ENCODE assay signal across 1 cellular context in genomic region chr6:10531942-10532341, GRCh38.
TF ChIP-seq lines count a peak whose summit lies in the region.

No MANE protein-coding gene starts in this region.

TF ChIP-seq in H1, 55 proteins besides CTCF, POLR2A, EP300 and RAD21:
- TF ChIP-seq SP4 (IDR thresholded peaks at IDR 0.05; ENCODE audit: low read length) (no peak), SP1 (IDR thresholded peaks at IDR 0.05; ENCODE audit: low read depth, low read length) (no peak), FOSL1 (IDR thresholded peaks at IDR 0.05; ENCODE audit: insufficient read depth, low read depth, low read length) (no peak), JUND (IDR thresholded peaks at IDR 0.05; ENCODE audit: low read length) (no peak), GABPA (IDR thresholded peaks at IDR 0.05; ENCODE audit: borderline replicate concordance, insufficient read depth, low read length) (no peak), RXRA (IDR thresholded peaks at IDR 0.05; ENCODE audit: insufficient read depth, low read depth, low read length) (no peak), TBP (IDR thresholded peaks at IDR 0.05; ENCODE audit: low read depth, low read length) (no peak), ATF2 (IDR thresholded peaks at IDR 0.05; ENCODE audit: low read length) (no peak), GTF2F1 (IDR thresholded peaks at IDR 0.05; ENCODE audit: borderline replicate concordance, low read depth, low read length) (no peak), NANOG (IDR thresholded peaks at IDR 0.05; ENCODE audit: insufficient read depth, low read depth, low read length, poor library complexity, severe bottlenecking) (no peak), POLR2AphosphoS5 (IDR thresholded peaks at IDR 0.05; ENCODE audit: low read depth, low read length) (no peak), MAX (IDR thresholded peaks at IDR 0.05) (no peak), SIX5 (IDR thresholded peaks at IDR 0.05; ENCODE audit: low read depth, low read length) (no peak), CHD2 (IDR thresholded peaks at IDR 0.05; ENCODE audit: low read length) (no peak)
